ENCODE assay signal across 15 cellular contexts in the genomic region with DNA sequence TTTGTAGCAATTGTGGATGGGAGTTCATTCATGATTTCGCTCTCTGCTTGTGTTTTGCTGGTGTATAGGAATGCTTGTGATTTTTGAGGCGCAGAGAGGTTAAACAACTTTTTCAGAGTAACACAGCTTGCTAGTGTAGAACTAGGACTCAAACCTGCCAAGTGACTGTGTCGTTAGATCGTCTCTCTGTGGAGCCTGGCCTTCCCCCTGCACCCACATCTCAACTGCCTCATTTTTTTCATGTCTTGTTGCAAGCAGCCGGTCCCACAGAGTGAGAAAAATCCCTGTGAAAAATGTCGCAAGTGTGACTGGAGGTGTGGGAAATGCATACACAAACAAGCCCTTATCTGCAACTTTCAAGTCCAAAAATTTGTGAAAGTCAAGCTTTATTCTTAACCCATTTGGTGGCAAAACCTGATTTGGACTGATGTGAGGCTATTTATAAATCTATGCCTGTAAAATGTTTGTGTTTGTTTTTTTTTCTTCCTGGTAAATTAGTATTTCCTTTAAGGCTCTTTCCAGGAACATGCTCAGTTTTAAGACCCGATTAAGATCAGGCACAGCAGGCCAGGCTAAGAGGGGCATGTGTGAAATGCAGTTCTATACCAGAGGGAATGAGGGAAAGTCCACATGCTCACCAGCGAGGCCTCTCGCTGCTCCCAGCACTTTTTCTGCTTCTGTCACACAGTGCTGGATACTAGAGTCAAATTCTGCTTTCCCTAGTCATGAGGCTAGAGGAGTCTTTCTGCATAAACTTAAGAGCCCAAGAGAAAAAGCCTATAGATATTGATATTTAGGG. TPM values are rescaled to one million over a fixed set of nuclear protein-coding genes. Genes with fewer than 3 reads are reported as not detected.
DNase-seq lines count a peak whose midpoint lies in the region; ATAC-seq and TF ChIP-seq lines count a peak whose summit lies in the region.
"Had no signal": no experiment of that assay in that cellular context is flagged by ENCODE, and none has a peak within 500 bp of the region (broad histone marks: within the 10 kb centered on the region; RNA-seq: fewer than 3 reads in every experiment).

No MANE protein-coding gene starts in this region.

- DNase-seq in activated naive CD4-positive, alpha-beta T cell treated with anti-CD3 and anti-CD28 coated beads, Interleukin-2, amount 50 U/mL, for 72 hours (ENCODE audit: low spot score in 2 of 2): no peak
- no peak for DNase-seq in activated naive CD4-positive, alpha-beta T cell treated with anti-CD3 and anti-CD28 coated beads for 36 hours
- DNase-seq in left lobe of liver (ENCODE audit: low spot score): no peak
- peak in 1 of 2 donors; percentile 51 for DNase-seq in tibial artery
- DNase-seq in MM.1S: no peak
- DNase-seq: activated naive CD8-positive, alpha-beta T cell treated with anti-CD3 and anti-CD28 coated beads for 36 hours; head of caudate nucleus; NCI-H1092; NCI-H2171; NK-92 treated with Interleukin-12 subunit alpha and Interleukin-12 subunit beta, amount 100 ng/mL, for 24 hours; sigmoid colon; stimulated activated CD4-positive, alpha-beta T cell treated with anti-CD3 and anti-CD28 coated beads, Interleukin-4, amount 100 ng/mL, for 1 hour had no signal

- peaks cover 13 to 53% of the 10 kb centered on the region in 2 donors for H3K36me3 Mint-ChIP-seq in activated naive CD4-positive, alpha-beta T cell treated with anti-CD3 and anti-CD28 coated beads, Interleukin-2, amount 50 U/mL, for 72 hours
- peaks cover 31% of the 10 kb centered on the region for H3K36me3 Mint-ChIP-seq in activated naive CD4-positive, alpha-beta T cell treated with anti-CD3 and anti-CD28 coated beads for 36 hours (ENCODE audit: low read depth)
- peaks cover 24% of the 10 kb centered on the region for H3K36me3 Mint-ChIP-seq in brain

- intact Hi-C loops in activated naive CD4-positive, alpha-beta T cell treated with anti-CD3 and anti-CD28 coated beads for 36 hours (cut with micrococcal nuclease): no loop called here
- intact Hi-C loops in tibial artery (cut with DNase I; ENCODE audit: low total_unique reads): no loop called here

- no peaks in the 10 kb centered on the region for H3K9me3 ChIP-seq in tibial artery
- no peaks in the 10 kb centered on the region for H3K9me3 ChIP-seq in MM.1S (replicated peaks; ENCODE audit: insufficient read depth, low read length)
- H3K9me3 ChIP-seq: sigmoid colon had no signal

- no peaks in the 10 kb centered on the region for H3K9me2 ChIP-seq in MM.1S (replicated peaks; ENCODE audit: insufficient read depth, low read length)

- H2AFZ ChIP-seq in MM.1S (ENCODE audit: low read length): no peak overlapping the region

- H3K4me1 Mint-ChIP-seq in activated naive CD4-positive, alpha-beta T cell treated with anti-CD3 and anti-CD28 coated beads for 36 hours (ENCODE audit: low read depth): peaks cover 66% of the 10 kb centered on the region
- peaks cover 12% of the 10 kb centered on the region for H3K4me1 Mint-ChIP-seq in brain

- H3F3A ChIP-seq in MM.1S (ENCODE audit: insufficient read depth, low read length): no peaks in the 10 kb centered on the region

- no peaks in the 10 kb centered on the region for H3K27me3 Mint-ChIP-seq in activated naive CD4-positive, alpha-beta T cell treated with anti-CD3 and anti-CD28 coated beads for 36 hours (ENCODE audit: low read depth)
- H3K27me3 Mint-ChIP-seq in brain: peaks cover 2% of the 10 kb centered on the region
- H3K27me3 Mint-ChIP-seq: activated naive CD8-positive, alpha-beta T cell treated with anti-CD3 and anti-CD28 coated beads for 36 hours had no signal

- peak overlapping the region; percentile 17 to 39 for H3K27ac Mint-ChIP-seq in activated naive CD4-positive, alpha-beta T cell treated with anti-CD3 and anti-CD28 coated beads, Interleukin-2, amount 50 U/mL, for 72 hours
- no peak overlapping the region for H3K27ac Mint-ChIP-seq in activated naive CD4-positive, alpha-beta T cell treated with anti-CD3 and anti-CD28 coated beads for 36 hours
- peak overlapping the region in 3 of 5 experiments; percentile 2 to 28 (median 23) for H3K27ac Mint-ChIP-seq in brain
- H3K27ac Mint-ChIP-seq: activated naive CD8-positive, alpha-beta T cell treated with anti-CD3 and anti-CD28 coated beads for 36 hours had no signal

- no peak overlapping the region for H3K4me3 ChIP-seq in tibial artery
- H3K4me3 ChIP-seq in MM.1S (ENCODE audit: low read length): no peak overlapping the region
- H3K4me3 ChIP-seq: sigmoid colon had no signal

- peaks cover 32% of the 10 kb centered on the region for H3K79me2 ChIP-seq in MM.1S (ENCODE audit: low read length)

- H3K27ac ChIP-seq in tibial artery: peak overlapping the region; percentile 13 to 23
- no peak overlapping the region for H3K27ac ChIP-seq in MM.1S (ENCODE audit: low read length)
- H3K27ac ChIP-seq: sigmoid colon had no signal

- H3K36me3 ChIP-seq in tibial artery (no peaks in the 10 kb centered on the region), MM.1S (replicated peaks; ENCODE audit: insufficient read depth, low read length) (no peaks in the 10 kb centered on the region)
- H3K36me3 ChIP-seq: sigmoid colon had no signal

- ATAC-seq in activated naive CD4-positive, alpha-beta T cell treated with anti-CD3 and anti-CD28 coated beads, Interleukin-2, amount 50 U/mL, for 72 hours: no peak
- ATAC-seq in left lobe of liver (peak; percentile 23), GM18498 (IDR thresholded peaks at IDR 0.05; ENCODE audit: unreplicated experiment) (no peak), HG03469 (IDR thresholded peaks at IDR 0.05; ENCODE audit: unreplicated experiment) (no peak)

- H3K9ac ChIP-seq in MM.1S (ENCODE audit: low read length): no peak overlapping the region

- CTCF ChIA-PET in activated naive CD4-positive, alpha-beta T cell treated with anti-CD3 and anti-CD28 coated beads for 36 hours (lab: Charles Lee): interaction anchor here (0.7 kb wide), 1 partner anchor 321 kb away, joined by 3 read pairs; no protein-coding TSS in a partner anchor

- TF ChIP-seq CTCF in brain (conservative IDR thresholded peaks at IDR 0.05) (no peak), tibial artery (IDR thresholded peaks at IDR 0.05) (no peak), MM.1S (IDR thresholded peaks at IDR 0.05; ENCODE audit: low read length) (no peak)

- no peak overlapping the region for H3K4me2 ChIP-seq in MM.1S (ENCODE audit: low read depth, low read length)

- peaks cover 0 to 20% of the 10 kb centered on the region in 2 donors for H3K9me3 Mint-ChIP-seq in activated naive CD4-positive, alpha-beta T cell treated with anti-CD3 and anti-CD28 coated beads, Interleukin-2, amount 50 U/mL, for 72 hours
- peaks cover 11% of the 10 kb centered on the region for H3K9me3 Mint-ChIP-seq in activated naive CD4-positive, alpha-beta T cell treated with anti-CD3 and anti-CD28 coated beads for 36 hours
- peaks cover 3 to 18% (median 7%) of the 10 kb centered on the region in 5 experiments for H3K9me3 Mint-ChIP-seq in brain

- no peak overlapping the region for H3K4me3 Mint-ChIP-seq in activated naive CD4-positive, alpha-beta T cell treated with anti-CD3 and anti-CD28 coated beads for 36 hours
- no peak overlapping the region for H3K4me3 Mint-ChIP-seq in brain
- H3K4me3 Mint-ChIP-seq: activated naive CD8-positive, alpha-beta T cell treated with anti-CD3 and anti-CD28 coated beads for 36 hours had no signal

- no peaks in the 10 kb centered on the region for H4K20me1 ChIP-seq in MM.1S (ENCODE audit: insufficient read depth, low read length)

- no peaks in the 10 kb centered on the region for H3K27me3 ChIP-seq in tibial artery
- no peaks in the 10 kb centered on the region for H3K27me3 ChIP-seq in MM.1S (replicated peaks; ENCODE audit: insufficient read depth, low read length)
- H3K27me3 ChIP-seq: sigmoid colon had no signal

- H3K4me1 ChIP-seq in tibial artery: peaks cover 0 to 45% (median 14%) of the 10 kb centered on the region in 4 donors
- no peaks in the 10 kb centered on the region for H3K4me1 ChIP-seq in MM.1S (ENCODE audit: low read length)
- H3K4me1 ChIP-seq: sigmoid colon had no signal

RNA-seq across cellular contexts. Expression of gene ST6GAL1, which starts 25.8 kb away (rescaled TPM):
- 10 to 100 TPM; 32.0 to 96.6 TPM for total RNA-seq in activated naive CD4-positive, alpha-beta T cell treated with anti-CD3 and anti-CD28 coated beads, Interleukin-2, amount 50 U/mL, for 72 hours
- total RNA-seq in activated naive CD4-positive, alpha-beta T cell treated with anti-CD3 and anti-CD28 coated beads for 36 hours: 10 to 100 TPM; 76.2 to 78.0 TPM
- polyA plus RNA-seq in brain (ENCODE audit: insufficient read depth, low read depth, low replicate concordance): 40.4 TPM
- 410 TPM for total RNA-seq in left lobe of liver
